1 cellular context compared by ENCODE assay signal in the genomic region with DNA sequence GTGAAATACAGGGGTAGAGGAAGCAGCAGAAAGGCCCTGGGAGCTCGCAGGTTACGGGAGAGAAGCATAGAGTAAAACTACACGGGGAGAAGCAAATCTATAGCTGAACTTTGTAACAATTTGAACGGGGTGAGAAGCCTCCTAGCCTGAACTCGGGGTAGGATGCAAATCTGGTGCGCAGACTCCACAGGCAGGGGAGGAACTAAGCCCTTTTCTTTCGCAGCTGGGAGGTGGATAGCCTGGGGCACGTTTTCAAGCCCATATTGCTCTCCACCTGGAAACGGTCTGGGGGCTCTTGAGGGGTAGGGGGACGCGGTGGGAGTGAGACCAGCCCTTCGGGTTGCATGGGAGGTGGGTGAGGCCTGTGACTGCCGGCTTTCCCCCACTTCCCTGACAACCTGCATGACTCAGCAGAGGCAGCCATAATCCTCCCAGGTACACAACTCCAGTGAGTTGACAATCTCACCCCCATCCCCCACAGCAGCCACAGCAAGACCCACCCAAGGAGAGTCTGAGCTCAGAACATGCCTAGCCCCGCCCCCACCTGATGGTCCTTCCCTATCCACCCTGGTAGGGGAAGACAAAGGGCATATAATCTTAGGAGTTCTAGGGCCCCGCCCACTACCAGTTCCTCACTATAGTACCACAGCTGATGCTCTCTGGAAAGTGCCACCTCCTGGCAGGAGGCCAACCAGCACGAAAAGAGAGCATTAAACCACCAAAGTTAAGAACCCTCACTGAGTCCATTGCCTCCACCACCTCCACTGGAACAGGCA.
A peak's percentile ranks its signal among the peaks of the same experiment; 100 is the strongest.
TF ChIP-seq lines count a peak whose summit lies in the region.

No MANE protein-coding gene starts in this region.

TF ChIP-seq in K562, 482 proteins besides CTCF, POLR2A, EP300 and RAD21 (continued from another document):
- TF ChIP-seq CBX3 (IDR thresholded peaks at IDR 0.05; ENCODE audit: borderline replicate concordance in 1 of 2, low read length in 2 of 2) (no peak), KLF16 (IDR thresholded peaks at IDR 0.05) (no peak), NFIC (IDR thresholded peaks at IDR 0.05) (peak; percentile 81), MAFG (tag; conservative IDR thresholded peaks at IDR 0.05) (peak; percentile 47; the same call in 1 of the 2 replicates), SMARCC2 (IDR thresholded peaks at IDR 0.05; ENCODE audit: low read depth) (no peak), C11orf30 (IDR thresholded peaks at IDR 0.05; ENCODE audit: low read depth) (peak; percentile 54; the same call in 1 of the 2 replicates), SOX6 (IDR thresholded peaks at IDR 0.05) (no peak), CTBP1 (IDR thresholded peaks at IDR 0.05; ENCODE audit: borderline replicate concordance) (0 out of 2 replicates have a peak, but pooled peaks have one; percentile 21)
- TF ChIP-seq, protein P1, sequence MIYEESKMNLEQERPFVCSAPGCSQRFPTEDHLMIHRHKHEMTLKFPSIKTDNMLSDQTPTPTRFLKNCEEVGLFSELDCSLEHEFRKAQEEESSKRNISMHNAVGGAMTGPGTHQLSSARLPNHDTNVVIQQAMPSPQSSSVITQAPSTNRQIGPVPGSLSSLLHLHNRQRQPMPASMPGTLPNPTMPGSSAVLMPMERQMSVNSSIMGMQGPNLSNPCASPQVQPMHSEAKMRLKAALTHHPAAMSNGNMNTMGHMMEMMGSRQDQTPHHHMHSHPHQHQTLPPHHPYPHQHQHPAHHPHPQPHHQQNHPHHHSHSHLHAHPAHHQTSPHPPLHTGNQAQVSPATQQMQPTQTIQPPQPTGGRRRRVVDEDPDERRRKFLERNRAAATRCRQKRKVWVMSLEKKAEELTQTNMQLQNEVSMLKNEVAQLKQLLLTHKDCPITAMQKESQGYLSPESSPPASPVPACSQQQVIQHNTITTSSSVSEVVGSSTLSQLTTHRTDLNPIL (CRISPR knock-in tag; IDR thresholded peaks at IDR 0.05) = no peak
- TF ChIP-seq, protein P2, sequence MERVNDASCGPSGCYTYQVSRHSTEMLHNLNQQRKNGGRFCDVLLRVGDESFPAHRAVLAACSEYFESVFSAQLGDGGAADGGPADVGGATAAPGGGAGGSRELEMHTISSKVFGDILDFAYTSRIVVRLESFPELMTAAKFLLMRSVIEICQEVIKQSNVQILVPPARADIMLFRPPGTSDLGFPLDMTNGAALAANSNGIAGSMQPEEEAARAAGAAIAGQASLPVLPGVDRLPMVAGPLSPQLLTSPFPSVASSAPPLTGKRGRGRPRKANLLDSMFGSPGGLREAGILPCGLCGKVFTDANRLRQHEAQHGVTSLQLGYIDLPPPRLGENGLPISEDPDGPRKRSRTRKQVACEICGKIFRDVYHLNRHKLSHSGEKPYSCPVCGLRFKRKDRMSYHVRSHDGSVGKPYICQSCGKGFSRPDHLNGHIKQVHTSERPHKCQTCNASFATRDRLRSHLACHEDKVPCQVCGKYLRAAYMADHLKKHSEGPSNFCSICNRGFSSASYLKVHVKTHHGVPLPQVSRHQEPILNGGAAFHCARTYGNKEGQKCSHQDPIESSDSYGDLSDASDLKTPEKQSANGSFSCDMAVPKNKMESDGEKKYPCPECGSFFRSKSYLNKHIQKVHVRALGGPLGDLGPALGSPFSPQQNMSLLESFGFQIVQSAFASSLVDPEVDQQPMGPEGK (CRISPR knock-in tag; IDR thresholded peaks at IDR 0.05; ENCODE audit: borderline replicate concordance) = no peak
